Comparison of ENCODE assay signal across 9 cellular contexts in genomic region chr3:50525987-50526386, GRCh38. TPM values are rescaled to one million over a fixed set of nuclear protein-coding genes. Genes with fewer than 3 reads are reported as not detected.
DNase-seq lines count a peak whose midpoint lies in the region; ATAC-seq and TF ChIP-seq lines count a peak whose summit lies in the region.
"Had no signal": no experiment of that assay in that cellular context is flagged by ENCODE, and none has a peak within 500 bp of the region (broad histone marks: within the 10 kb centered on the region; RNA-seq: fewer than 3 reads in every experiment).

No MANE protein-coding gene starts in this region.

- H3K4me1 ChIP-seq in right lobe of liver, result no peaks in the 10 kb centered on the region

- no peak for TF ChIP-seq CTCF in right lobe of liver (IDR thresholded peaks at IDR 0.05)

- H3K27ac ChIP-seq in right lobe of liver, result no peak overlapping the region

- no peak for TF ChIP-seq POLR2A in right lobe of liver (IDR thresholded peaks at IDR 0.05)

- H3K36me3 ChIP-seq in H7 (replicated peaks; ENCODE audit: control insufficient read depth, insufficient read depth, low read length) (no peaks in the 10 kb centered on the region), right lobe of liver (no peaks in the 10 kb centered on the region)

- DNase-seq in H7 (peak; percentile 96), SIG-M5 (lab: John Stamatoyannopoulos, UW) (peak; percentile 24), right lobe of liver (peak in 1 of 3 donors; percentile 49)
- DNase-seq in activated naive CD8-positive, alpha-beta T cell treated with anti-CD3 and anti-CD28 coated beads, Interleukin-2, amount 50 U/mL, for 24 hours, result peak; percentile 79
- DNase-seq in stimulated activated naive CD8-positive, alpha-beta T cell treated with anti-CD3 and anti-CD28 coated beads, Interleukin-15, amount 100 ng/mL, for 72 hours, result peak; percentile 56 to 73

- H3K9me3 Mint-ChIP-seq in activated naive CD8-positive, alpha-beta T cell treated with anti-CD3 and anti-CD28 coated beads, Interleukin-2, amount 50 U/mL, for 24 hours, result no peaks in the 10 kb centered on the region
- no peaks in the 10 kb centered on the region for H3K9me3 Mint-ChIP-seq in stimulated activated naive CD8-positive, alpha-beta T cell treated with anti-CD3 and anti-CD28 coated beads, Interleukin-15, amount 100 ng/mL, for 72 hours
- H3K9me3 Mint-ChIP-seq: IgD-negative memory B cell had no signal

- no peaks in the 10 kb centered on the region for H3K9me3 ChIP-seq in right lobe of liver

- H3K36me3 Mint-ChIP-seq in activated naive CD8-positive, alpha-beta T cell treated with anti-CD3 and anti-CD28 coated beads, Interleukin-2, amount 50 U/mL, for 24 hours (ENCODE audit: low read depth), result no peaks in the 10 kb centered on the region

- intact Hi-C loops in right lobe of liver (cut with DNase I), result no loop called here

- H3K4me3 ChIP-seq in H7 (ENCODE audit: insufficient read depth, low read depth, low read length), result no peak overlapping the region
- H3K4me3 ChIP-seq in right lobe of liver, result no peak overlapping the region

- ATAC-seq in activated naive CD8-positive, alpha-beta T cell treated with anti-CD3 and anti-CD28 coated beads, Interleukin-2, amount 50 U/mL, for 24 hours, result peak; percentile 90
- ATAC-seq in right lobe of liver, result peak; percentile 39 to 83 (median 58)
- peak; percentile 93 for ATAC-seq in stimulated activated naive CD8-positive, alpha-beta T cell treated with anti-CD3 and anti-CD28 coated beads, Interleukin-15, amount 100 ng/mL, for 72 hours
- ATAC-seq in GM21825 (IDR thresholded peaks at IDR 0.05; ENCODE audit: unreplicated experiment), result no peak
- ATAC-seq in GM21447 (IDR thresholded peaks at IDR 0.05; ENCODE audit: unreplicated experiment), result no peak
- no peak for ATAC-seq in HG03045 (IDR thresholded peaks at IDR 0.05; ENCODE audit: unreplicated experiment)

- no peak overlapping the region for H3K4me3 Mint-ChIP-seq in activated naive CD8-positive, alpha-beta T cell treated with anti-CD3 and anti-CD28 coated beads, Interleukin-2, amount 50 U/mL, for 24 hours
- H3K4me3 Mint-ChIP-seq in stimulated activated naive CD8-positive, alpha-beta T cell treated with anti-CD3 and anti-CD28 coated beads, Interleukin-15, amount 100 ng/mL, for 72 hours, result no peak overlapping the region
- H3K4me3 Mint-ChIP-seq: IgD-negative memory B cell had no signal

- peaks cover 13% of the 10 kb centered on the region for H3K27me3 Mint-ChIP-seq in activated naive CD8-positive, alpha-beta T cell treated with anti-CD3 and anti-CD28 coated beads, Interleukin-2, amount 50 U/mL, for 24 hours
- peaks cover 35% of the 10 kb centered on the region for H3K27me3 Mint-ChIP-seq in stimulated activated naive CD8-positive, alpha-beta T cell treated with anti-CD3 and anti-CD28 coated beads, Interleukin-15, amount 100 ng/mL, for 72 hours

- H3K27ac Mint-ChIP-seq in activated naive CD8-positive, alpha-beta T cell treated with anti-CD3 and anti-CD28 coated beads, Interleukin-2, amount 50 U/mL, for 24 hours, result no peak overlapping the region
- H3K27ac Mint-ChIP-seq in stimulated activated naive CD8-positive, alpha-beta T cell treated with anti-CD3 and anti-CD28 coated beads, Interleukin-15, amount 100 ng/mL, for 72 hours, result no peak overlapping the region
- H3K27ac Mint-ChIP-seq: IgD-negative memory B cell had no signal

- H3K27me3 ChIP-seq in H7 (ENCODE audit: control insufficient read depth, insufficient read depth, low read length) (peaks cover 2% of the 10 kb centered on the region; the same call in 1 of the 2 replicates), right lobe of liver (no peaks in the 10 kb centered on the region)

- 40% methylated on average over 1 of the region's 6 CpGs for WGBS in right lobe of liver (ENCODE audit: insufficient coverage, low coverage, low lambda C conversion rate, missing lambda C conversion rate)

- H3K4me1 Mint-ChIP-seq in activated naive CD8-positive, alpha-beta T cell treated with anti-CD3 and anti-CD28 coated beads, Interleukin-2, amount 50 U/mL, for 24 hours, result peaks cover 4% of the 10 kb centered on the region
- H3K4me1 Mint-ChIP-seq in stimulated activated naive CD8-positive, alpha-beta T cell treated with anti-CD3 and anti-CD28 coated beads, Interleukin-15, amount 100 ng/mL, for 72 hours, result peaks cover 15% of the 10 kb centered on the region

RNA-seq across cellular contexts. Expression of gene CACNA2D2, which starts 22.6 kb away (rescaled TPM):
- 5.5 and 5.9 TPM in 2 replicates for total RNA-seq in H7 (2014; rRNA removed; shearing (Covaris generic))
- total RNA-seq in right lobe of liver, result under 1 TPM in 5 of 6 experiments, not detected in 1; 0.06 to 0.39 (median 0.26) TPM

RNA-seq across cellular contexts. Expression of gene C3orf18, which starts 41.6 kb away (rescaled TPM):
- 12.5 and 19.3 TPM in 2 replicates for total RNA-seq in H7 (2014; rRNA removed; shearing (Covaris generic))
- total RNA-seq in right lobe of liver, result 1 to 10 TPM; 2.0 to 7.8 (median 2.8) TPM

RNA-seq across cellular contexts. Expression of gene HEMK1, which starts 43.3 kb away (rescaled TPM):
- total RNA-seq in H7 (2014; rRNA removed; shearing (Covaris generic)), result 15.5 and 19.0 TPM in 2 replicates
- total RNA-seq in right lobe of liver, result 10 to 100 TPM; 10.5 to 19.4 (median 14.0) TPM

Comparison
In these comparisons a context has a peak if more than half of its experiments do, and no peak if none do; other contexts are left out.
1. ATAC-seq: peak in activated naive CD8-positive, alpha-beta T cell treated with anti-CD3 and anti-CD28 coated beads, Interleukin-2, amount 50 U/mL, for 24 hours (single experiment), right lobe of liver (4 of 4) and stimulated activated naive CD8-positive, alpha-beta T cell treated with anti-CD3 and anti-CD28 coated beads, Interleukin-15, amount 100 ng/mL, for 72 hours (single experiment); none in GM21825 (single experiment), GM21447 (single experiment) and HG03045 (single experiment).